8 cellular contexts compared by ENCODE assay signal in genomic region chr5:42858031-42858643, GRCh38. TPM values are rescaled to one million over a fixed set of nuclear protein-coding genes. Genes with fewer than 3 reads are reported as not detected.
A peak's percentile ranks its signal among the peaks of the same experiment; 100 is the strongest.
DNase-seq lines count a peak whose midpoint lies in the region; ATAC-seq and TF ChIP-seq lines count a peak whose summit lies in the region.

No MANE protein-coding gene starts in this region.

- 43% methylated on average over 1 of the region's 1 CpG for WGBS in hepatocyte (ENCODE audit: low lambda C conversion rate, missing lambda C conversion rate)

- no peaks in the 10 kb centered on the region for H3K27me3 ChIP-seq in breast epithelium
- H3K27me3 ChIP-seq in hepatocyte = no peaks in the 10 kb centered on the region

- no peaks in the 10 kb centered on the region for H3K9me2 ChIP-seq in hepatocyte (replicated peaks; ENCODE audit: insufficient read depth)

- POLR2A ChIA-PET in activated CD4-positive, alpha-beta T cell treated with anti-CD3 and anti-CD28 coated beads for 36 hours (lab: Charles Lee) = no interaction called here

- ATAC-seq in activated CD4-positive, alpha-beta T cell treated with anti-CD3 and anti-CD28 coated beads for 36 hours = no peak

- H3K9me3 ChIP-seq in breast epithelium (no peaks in the 10 kb centered on the region), hepatocyte (ENCODE audit: low read depth) (no peaks in the 10 kb centered on the region)

- H3K9me3 Mint-ChIP-seq in glutamatergic neuron (ENCODE audit: unreplicated experiment) = peaks cover 3% of the 10 kb centered on the region
- H3K9me3 Mint-ChIP-seq in activated CD4-positive, alpha-beta T cell treated with anti-CD3 and anti-CD28 coated beads for 36 hours (ENCODE audit: low read depth) = peaks cover 4% of the 10 kb centered on the region

- CTCF ChIA-PET in activated CD4-positive, alpha-beta T cell treated with anti-CD3 and anti-CD28 coated beads for 36 hours (lab: Charles Lee) = interaction anchor here (1.2 to 1.6 kb wide), 2 partner anchors 26 to 51 kb away, joined by 3 to 4 read pairs; no protein-coding TSS in a partner anchor

- no peak overlapping the region for H3K4me3 Mint-ChIP-seq in glutamatergic neuron (ENCODE audit: unreplicated experiment)
- no peak overlapping the region for H3K4me3 Mint-ChIP-seq in activated CD4-positive, alpha-beta T cell treated with anti-CD3 and anti-CD28 coated beads for 36 hours

- H3K4me1 ChIP-seq in breast epithelium = peaks cover 0 to 9% of the 10 kb centered on the region in 2 donors
- H3K4me1 ChIP-seq in hepatocyte (ENCODE audit: insufficient read depth) = peaks cover 42% of the 10 kb centered on the region

- DNase-seq in NB4 (ENCODE audit: low read depth) (peak; percentile 28), breast epithelium (ENCODE audit: low spot score in 2 of 2) (no peak), hepatocyte (ENCODE audit: low spot score) (no peak), NCI-H1105 (lab: John Stamatoyannopoulos, UW) (no peak), glutamatergic neuron (no peak)
- DNase-seq in activated CD4-positive, alpha-beta T cell treated with anti-CD3 and anti-CD28 coated beads for 36 hours = no peak
- DNase-seq in stimulated activated CD4-positive, alpha-beta T cell treated with anti-CD3 and anti-CD28 coated beads, Interleukin-4, amount 100 ng/mL, for 4 hours = no peak

- H3K27me3 Mint-ChIP-seq in glutamatergic neuron (ENCODE audit: unreplicated experiment) = no peaks in the 10 kb centered on the region
- H3K27me3 Mint-ChIP-seq in activated CD4-positive, alpha-beta T cell treated with anti-CD3 and anti-CD28 coated beads for 36 hours = peaks cover 11% of the 10 kb centered on the region

- no peaks in the 10 kb centered on the region for H3K36me3 Mint-ChIP-seq in glutamatergic neuron (ENCODE audit: unreplicated experiment)
- H3K36me3 Mint-ChIP-seq in activated CD4-positive, alpha-beta T cell treated with anti-CD3 and anti-CD28 coated beads for 36 hours (ENCODE audit: low read depth) = no peaks in the 10 kb centered on the region

- H2AFZ ChIP-seq in hepatocyte = peak overlapping the region; percentile 2

- TF ChIP-seq POLR2A in NB4 (IDR thresholded peaks at IDR 0.05; ENCODE audit: extremely low read depth, insufficient read length) = no peak
- TF ChIP-seq POLR2A in breast epithelium (IDR thresholded peaks at IDR 0.05) = no peak

- H3K79me2 ChIP-seq in hepatocyte = no peaks in the 10 kb centered on the region

- peak overlapping the region; percentile 77 to 89 for H3K27ac ChIP-seq in breast epithelium
- H3K27ac ChIP-seq in hepatocyte = peak overlapping the region; percentile 85
- peak overlapping the region in 13 of 21 experiments; percentile 13 to 71 (median 56) for H3K27ac ChIP-seq in skin epidermis

- no peaks in the 10 kb centered on the region for H3K4me1 Mint-ChIP-seq in glutamatergic neuron (ENCODE audit: low read depth, unreplicated experiment)
- peaks cover 4% of the 10 kb centered on the region for H3K4me1 Mint-ChIP-seq in activated CD4-positive, alpha-beta T cell treated with anti-CD3 and anti-CD28 coated beads for 36 hours

- no peaks in the 10 kb centered on the region for H3K36me3 ChIP-seq in breast epithelium
- no peaks in the 10 kb centered on the region for H3K36me3 ChIP-seq in hepatocyte (replicated peaks; ENCODE audit: insufficient read depth, low read depth)

- peak overlapping the region; percentile 45 for H3K4me2 ChIP-seq in hepatocyte

- no peak for TF ChIP-seq CTCF in NB4 (IDR thresholded peaks at IDR 0.05; ENCODE audit: low read depth, low read length)
- TF ChIP-seq CTCF in breast epithelium (IDR thresholded peaks at IDR 0.05) = no peak
- TF ChIP-seq CTCF in hepatocyte (IDR thresholded peaks at IDR 0.05; ENCODE audit: poor library complexity) = no peak
- no peak for TF ChIP-seq CTCF in glutamatergic neuron (IDR thresholded peaks at IDR 0.05; ENCODE audit: partially characterized antibody, unreplicated experiment)

- H3K27ac Mint-ChIP-seq in glutamatergic neuron (ENCODE audit: unreplicated experiment) = no peak overlapping the region
- H3K27ac Mint-ChIP-seq in activated CD4-positive, alpha-beta T cell treated with anti-CD3 and anti-CD28 coated beads for 36 hours = no peak overlapping the region

- intact Hi-C loops in breast epithelium (cut with DNase I; ENCODE audit: low total_unique reads) = no loop called here
- intact Hi-C loops in activated CD4-positive, alpha-beta T cell treated with anti-CD3 and anti-CD28 coated beads for 36 hours (cut with DNase I, micrococcal nuclease) = no loop called here

- H3K4me3 ChIP-seq in NB4 (ENCODE audit: low read depth, low read length) (no peak overlapping the region), breast epithelium (peak overlapping the region in 2 of 3 donors; percentile 19 to 41), hepatocyte (no peak overlapping the region), skin epidermis (no peak overlapping the region)

- H4K20me1 ChIP-seq in hepatocyte (ENCODE audit: insufficient read depth, poor library complexity, severe bottlenecking) = no peaks in the 10 kb centered on the region

RNA-seq across cellular contexts. Expression of gene SELENOP, which starts 46.4 kb away (rescaled TPM):
- total RNA-seq in breast epithelium (1,000 to 10,000 TPM in 2 of 3 donors, 100 to 1,000 TPM in 1; 509 to 1,868 (median 1,002) TPM), hepatocyte (5,946 and 6,524 TPM in 2 replicates), glutamatergic neuron (ENCODE audit: unreplicated experiment) (0.61 TPM)
- polyA plus RNA-seq in hepatocyte = 2,543 and 3,137 TPM in 2 replicates
- total RNA-seq in activated CD4-positive, alpha-beta T cell treated with anti-CD3 and anti-CD28 coated beads for 36 hours = not detected

Comparison
In these comparisons a context has a peak if more than half of its experiments do, and no peak if none do; other contexts are left out.
1. H3K4me3 ChIP-seq: peak in breast epithelium (2 of 3); none in NB4 (single experiment), hepatocyte (single experiment) and skin epidermis (0 of 7).
2. RNA of gene SELENOP, which starts 46.4 kb away (total RNA-seq): 5,946 to 6,524 TPM in hepatocyte and 509 to 1,868 TPM in breast epithelium; 0.61 TPM in glutamatergic neuron (single experiment) and not detected in activated CD4-positive, alpha-beta T cell treated with anti-CD3 and anti-CD28 coated beads for 36 hours; every median in the first group is over 100 times any median in the second.
3. Peak in every context shown above with its lines, with median percentiles within 50 percentile points of each other: H3K27ac ChIP-seq.